In the genomic region with DNA sequence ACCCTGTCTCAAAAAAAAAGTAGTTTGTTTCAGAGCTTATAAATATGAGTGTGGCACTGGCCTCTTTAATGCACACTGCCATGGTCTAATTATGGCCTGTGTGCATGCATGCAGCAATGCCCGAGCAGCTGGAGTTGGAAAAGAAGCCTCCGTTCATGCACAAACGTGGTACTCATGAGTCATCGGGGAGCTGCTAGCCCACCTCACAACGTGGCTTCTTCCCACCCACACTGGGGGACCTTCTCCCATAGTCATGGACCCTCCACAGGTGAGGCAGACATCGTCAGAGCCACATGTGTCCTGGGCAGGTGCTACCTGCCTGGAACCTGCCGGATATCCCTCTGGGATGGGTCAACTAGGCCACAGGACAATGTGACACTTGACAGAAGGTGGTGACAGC, we compare ENCODE assay signal across 17 cellular contexts.
DNase-seq lines count a peak whose midpoint lies in the region; ATAC-seq and TF ChIP-seq lines count a peak whose summit lies in the region.
"Had no signal": no experiment of that assay in that cellular context is flagged by ENCODE, and none has a peak within 500 bp of the region (broad histone marks: within the 10 kb centered on the region; RNA-seq: fewer than 3 reads in every experiment).

No MANE protein-coding gene starts in this region.

- H3K9me3 ChIP-seq in right atrium auricular region: no peaks in the 10 kb centered on the region
- no peaks in the 10 kb centered on the region for H3K9me3 ChIP-seq in esophagus muscularis mucosa
- H3K9me3 ChIP-seq: A549 had no signal

- H3K36me3 Mint-ChIP-seq in osteocyte (ENCODE audit: unreplicated experiment): peaks cover 7% of the 10 kb centered on the region

- no peak overlapping the region for H3K27ac Mint-ChIP-seq in osteocyte (ENCODE audit: unreplicated experiment)

- peaks cover 76% of the 10 kb centered on the region for H3K4me1 Mint-ChIP-seq in osteocyte (ENCODE audit: unreplicated experiment)

- WGBS in esophagus muscularis mucosa: 93% methylated on average over 1 of the region's 7 CpGs

- no peak for TF ChIP-seq EP300 in esophagus muscularis mucosa (IDR thresholded peaks at IDR 0.05)

- no peaks in the 10 kb centered on the region for H3K9me3 Mint-ChIP-seq in osteocyte (ENCODE audit: unreplicated experiment)
- H3K9me3 Mint-ChIP-seq: HFFc6 had no signal

- H3K27me3 ChIP-seq in right atrium auricular region: no peaks in the 10 kb centered on the region
- H3K27me3 ChIP-seq in esophagus muscularis mucosa: no peaks in the 10 kb centered on the region

- ATAC-seq in Right ventricle myocardium inferior: no peak
- ATAC-seq: A549, GM12878 had no signal

- DNase-seq in right atrium auricular region (ENCODE audit: low spot score) (peak; percentile 18), Right ventricle myocardium inferior (ENCODE audit: missing footprints) (no peak), esophagus muscularis mucosa (ENCODE audit: extremely low spot score) (peak; percentile 34), osteocyte (ENCODE audit: extremely low spot score, unreplicated experiment) (peak; percentile 70), LoVo (ENCODE audit: low spot score) (no peak), GM03348 (ENCODE audit: low spot score) (no peak), NCI-H510A treated with DMSO at 0.1 percent for 48 hours (lab: John Stamatoyannopoulos, UW) (no peak), NCI-H526 (lab: John Stamatoyannopoulos, UW) (no peak)
- DNase-seq: DND-41, GOT3, HFFc6, NCI-H1436 treated with DMSO at 0.1 percent for 48 hours, NCI-H2081, NCI-H524 had no signal

- intact Hi-C loops in Right ventricle myocardium inferior (cut with DNase I): no loop called here
- intact Hi-C loops in esophagus muscularis mucosa (cut with DNase I): no loop called here

- H3K4me3 ChIP-seq in right atrium auricular region (no peak overlapping the region), esophagus muscularis mucosa (no peak overlapping the region)
- H3K4me3 ChIP-seq: A549, GM12878 had no signal

- no peaks in the 10 kb centered on the region for H3K27me3 Mint-ChIP-seq in osteocyte (ENCODE audit: unreplicated experiment)

- H3K36me3 ChIP-seq in right atrium auricular region: no peaks in the 10 kb centered on the region
- no peaks in the 10 kb centered on the region for H3K36me3 ChIP-seq in esophagus muscularis mucosa

- H3K4me3 Mint-ChIP-seq in osteocyte (ENCODE audit: unreplicated experiment): no peak overlapping the region
- H3K4me3 Mint-ChIP-seq: HFFc6 had no signal

- no peak for TF ChIP-seq POLR2A in esophagus muscularis mucosa (IDR thresholded peaks at IDR 0.05; ENCODE audit: low read depth)

- H3K27ac ChIP-seq in right atrium auricular region (no peak overlapping the region), esophagus muscularis mucosa (replicated peaks in 1 of 4) (peak overlapping the region; percentile 81 to 87 (median 85))
- H3K27ac ChIP-seq: A549, C4-2B had no signal

- no peak for TF ChIP-seq CTCF in right atrium auricular region (IDR thresholded peaks at IDR 0.05)
- TF ChIP-seq CTCF in esophagus muscularis mucosa (IDR thresholded peaks at IDR 0.05): no peak
- no peak for TF ChIP-seq CTCF in osteocyte (IDR thresholded peaks at IDR 0.05)

- peaks cover 0 to 15% of the 10 kb centered on the region in 2 donors for H3K4me1 ChIP-seq in right atrium auricular region
- H3K4me1 ChIP-seq in esophagus muscularis mucosa: peaks cover 19 to 98% (median 95%) of the 10 kb centered on the region in 4 donors
- H3K4me1 ChIP-seq: A549 had no signal

Comparison
In these comparisons a context has a peak if more than half of its experiments do, and no peak if none do; other contexts are left out.
1. DNase-seq: peak in right atrium auricular region (single experiment), esophagus muscularis mucosa (single experiment) and osteocyte (single experiment); none in Right ventricle myocardium inferior (single experiment), LoVo (single experiment), GM03348 (single experiment), NCI-H510A treated with DMSO at 0.1 percent for 48 hours (single experiment) and NCI-H526 (0 of 2).
2. H3K27ac ChIP-seq: peak in esophagus muscularis mucosa (4 of 4); none in right atrium auricular region (0 of 2).